Comparison of ENCODE assay signal across 3 cellular contexts in the genomic region with DNA sequence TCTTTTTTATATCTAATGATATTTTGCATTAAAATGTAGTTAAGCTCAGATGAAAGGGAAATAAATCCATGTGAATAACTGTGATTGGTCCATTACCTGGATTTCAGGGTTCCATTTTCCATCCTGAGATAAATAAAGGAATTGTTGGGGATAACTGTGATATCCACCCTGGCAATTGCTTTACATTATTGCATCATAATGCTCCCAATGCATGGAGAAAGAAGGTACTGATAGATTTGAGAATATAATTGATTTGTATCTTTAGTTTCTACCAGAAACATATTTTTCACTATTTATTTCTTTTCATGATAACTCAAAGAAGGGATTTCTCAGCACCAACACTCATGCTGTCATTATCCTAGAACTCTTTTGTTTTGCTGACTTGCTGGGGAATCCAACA.
TF ChIP-seq lines count a peak whose summit lies in the region.

No MANE protein-coding gene starts in this region.

TF ChIP-seq in HepG2, 621 proteins besides CTCF, POLR2A, EP300 and RAD21:
- TF ChIP-seq ATF7 (IDR thresholded peaks at IDR 0.05) (0 out of 2 replicates have a peak, but pooled peaks have one; percentile 16), ATF7 (CRISPR knock-in tag; IDR thresholded peaks at IDR 0.05) (no peak), CEBPB (IDR thresholded peaks at IDR 0.05; ENCODE audit: borderline replicate concordance, low read depth, low read length) (peak; percentile 47; the same call in 1 of the 2 replicates), ZNF589 (CRISPR knock-in tag; conservative IDR thresholded peaks at IDR 0.05) (no peak), CHD4 (IDR thresholded peaks at IDR 0.05; ENCODE audit: borderline replicate concordance, low read length) (no peak), POGZ (CRISPR knock-in tag; IDR thresholded peaks at IDR 0.05) (no peak)
- TF ChIP-seq, protein P1, sequence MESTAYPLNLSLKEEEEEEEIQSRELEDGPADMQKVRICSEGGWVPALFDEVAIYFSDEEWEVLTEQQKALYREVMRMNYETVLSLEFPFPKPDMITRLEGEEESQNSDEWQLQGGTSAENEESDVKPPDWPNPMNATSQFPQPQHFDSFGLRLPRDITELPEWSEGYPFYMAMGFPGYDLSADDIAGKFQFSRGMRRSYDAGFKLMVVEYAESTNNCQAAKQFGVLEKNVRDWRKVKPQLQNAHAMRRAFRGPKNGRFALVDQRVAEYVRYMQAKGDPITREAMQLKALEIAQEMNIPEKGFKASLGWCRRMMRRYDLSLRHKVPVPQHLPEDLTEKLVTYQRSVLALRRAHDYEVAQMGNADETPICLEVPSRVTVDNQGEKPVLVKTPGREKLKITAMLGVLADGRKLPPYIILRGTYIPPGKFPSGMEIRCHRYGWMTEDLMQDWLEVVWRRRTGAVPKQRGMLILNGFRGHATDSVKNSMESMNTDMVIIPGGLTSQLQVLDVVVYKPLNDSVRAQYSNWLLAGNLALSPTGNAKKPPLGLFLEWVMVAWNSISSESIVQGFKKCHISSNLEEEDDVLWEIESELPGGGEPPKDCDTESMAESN (CRISPR knock-in tag; conservative IDR thresholded peaks at IDR 0.05): no peak

TF ChIP-seq in IMR-90, 13 proteins besides CTCF, POLR2A, EP300 and RAD21:
- no peak for TF ChIP-seq MXI1 (IDR thresholded peaks at IDR 0.05; ENCODE audit: borderline replicate concordance, low read depth, low read length)
- no peak for TF ChIP-seq USF2 (IDR thresholded peaks at IDR 0.05; ENCODE audit: low read depth, low read length)
- TF ChIP-seq RCOR1 (IDR thresholded peaks at IDR 0.05; ENCODE audit: insufficient replicate concordance, low read length): no peak
- no peak for TF ChIP-seq NFE2L2 (IDR thresholded peaks at IDR 0.05; ENCODE audit: low read depth, low read length)
- TF ChIP-seq CEBPB (IDR thresholded peaks at IDR 0.05; ENCODE audit: low read depth, low read length): peak; percentile 62

TF ChIP-seq in K562, 482 proteins besides CTCF, POLR2A, EP300 and RAD21:
- no peak for TF ChIP-seq ESRRA (IDR thresholded peaks at IDR 0.05; ENCODE audit: borderline replicate concordance, low read depth)
- TF ChIP-seq, protein P2, sequence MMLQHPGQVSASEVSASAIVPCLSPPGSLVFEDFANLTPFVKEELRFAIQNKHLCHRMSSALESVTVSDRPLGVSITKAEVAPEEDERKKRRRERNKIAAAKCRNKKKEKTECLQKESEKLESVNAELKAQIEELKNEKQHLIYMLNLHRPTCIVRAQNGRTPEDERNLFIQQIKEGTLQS (IDR thresholded peaks at IDR 0.05): peak; percentile 52; the same call in 1 of the 2 replicates
- TF ChIP-seq, protein P2 (CRISPR knock-in tag; conservative IDR thresholded peaks at IDR 0.05): no peak
- TF ChIP-seq SMARCA4 (IDR thresholded peaks at IDR 0.05): no peak
- TF ChIP-seq, protein P3, sequence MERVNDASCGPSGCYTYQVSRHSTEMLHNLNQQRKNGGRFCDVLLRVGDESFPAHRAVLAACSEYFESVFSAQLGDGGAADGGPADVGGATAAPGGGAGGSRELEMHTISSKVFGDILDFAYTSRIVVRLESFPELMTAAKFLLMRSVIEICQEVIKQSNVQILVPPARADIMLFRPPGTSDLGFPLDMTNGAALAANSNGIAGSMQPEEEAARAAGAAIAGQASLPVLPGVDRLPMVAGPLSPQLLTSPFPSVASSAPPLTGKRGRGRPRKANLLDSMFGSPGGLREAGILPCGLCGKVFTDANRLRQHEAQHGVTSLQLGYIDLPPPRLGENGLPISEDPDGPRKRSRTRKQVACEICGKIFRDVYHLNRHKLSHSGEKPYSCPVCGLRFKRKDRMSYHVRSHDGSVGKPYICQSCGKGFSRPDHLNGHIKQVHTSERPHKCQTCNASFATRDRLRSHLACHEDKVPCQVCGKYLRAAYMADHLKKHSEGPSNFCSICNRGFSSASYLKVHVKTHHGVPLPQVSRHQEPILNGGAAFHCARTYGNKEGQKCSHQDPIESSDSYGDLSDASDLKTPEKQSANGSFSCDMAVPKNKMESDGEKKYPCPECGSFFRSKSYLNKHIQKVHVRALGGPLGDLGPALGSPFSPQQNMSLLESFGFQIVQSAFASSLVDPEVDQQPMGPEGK (CRISPR knock-in tag; IDR thresholded peaks at IDR 0.05; ENCODE audit: borderline replicate concordance): no peak
- peak; percentile 61 for TF ChIP-seq CEBPB (tag; IDR thresholded peaks at IDR 0.05)
- no peak for TF ChIP-seq XRCC5 (IDR thresholded peaks at IDR 0.05; ENCODE audit: low read depth, low read length)
- TF ChIP-seq MCM7 (IDR thresholded peaks at IDR 0.05): no peak
- no peak for TF ChIP-seq ASH1L (IDR thresholded peaks at IDR 0.05; ENCODE audit: borderline replicate concordance, low read depth, partially characterized antibody)
- TF ChIP-seq IRF9 (tag; IDR thresholded peaks at IDR 0.05): 0 out of 2 replicates have a peak, but pooled peaks have one; percentile 36
- TF ChIP-seq, protein P4, sequence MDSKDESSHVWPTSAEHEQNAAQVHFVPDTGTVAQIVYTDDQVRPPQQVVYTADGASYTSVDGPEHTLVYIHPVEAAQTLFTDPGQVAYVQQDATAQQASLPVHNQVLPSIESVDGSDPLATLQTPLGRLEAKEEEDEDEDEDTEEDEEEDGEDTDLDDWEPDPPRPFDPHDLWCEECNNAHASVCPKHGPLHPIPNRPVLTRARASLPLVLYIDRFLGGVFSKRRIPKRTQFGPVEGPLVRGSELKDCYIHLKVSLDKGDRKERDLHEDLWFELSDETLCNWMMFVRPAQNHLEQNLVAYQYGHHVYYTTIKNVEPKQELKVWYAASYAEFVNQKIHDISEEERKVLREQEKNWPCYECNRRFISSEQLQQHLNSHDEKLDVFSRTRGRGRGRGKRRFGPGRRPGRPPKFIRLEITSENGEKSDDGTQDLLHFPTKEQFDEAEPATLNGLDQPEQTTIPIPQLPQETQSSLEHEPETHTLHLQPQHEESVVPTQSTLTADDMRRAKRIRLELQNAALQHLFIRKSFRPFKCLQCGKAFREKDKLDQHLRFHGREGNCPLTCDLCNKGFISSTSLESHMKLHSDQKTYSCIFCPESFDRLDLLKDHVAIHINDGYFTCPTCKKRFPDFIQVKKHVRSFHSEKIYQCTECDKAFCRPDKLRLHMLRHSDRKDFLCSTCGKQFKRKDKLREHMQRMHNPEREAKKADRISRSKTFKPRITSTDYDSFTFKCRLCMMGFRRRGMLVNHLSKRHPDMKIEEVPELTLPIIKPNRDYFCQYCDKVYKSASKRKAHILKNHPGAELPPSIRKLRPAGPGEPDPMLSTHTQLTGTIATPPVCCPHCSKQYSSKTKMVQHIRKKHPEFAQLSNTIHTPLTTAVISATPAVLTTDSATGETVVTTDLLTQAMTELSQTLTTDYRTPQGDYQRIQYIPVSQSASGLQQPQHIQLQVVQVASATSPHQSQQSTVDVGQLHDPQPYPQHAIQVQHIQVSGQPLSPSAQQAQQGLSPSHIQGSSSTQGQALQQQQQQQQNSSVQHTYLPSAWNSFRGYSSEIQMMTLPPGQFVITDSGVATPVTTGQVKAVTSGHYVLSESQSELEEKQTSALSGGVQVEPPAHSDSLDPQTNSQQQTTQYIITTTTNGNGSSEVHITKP (IDR thresholded peaks at IDR 0.05; ENCODE audit: partially characterized antibody): no peak
- TF ChIP-seq CEBPG (CRISPR knock-in tag; IDR thresholded peaks at IDR 0.05): no peak
- peak; percentile 51 to 87 for TF ChIP-seq CEBPG (tag; conservative IDR thresholded peaks at IDR 0.05 in 1 of 2, IDR thresholded peaks at IDR 0.05 in 1 of 2)
- TF ChIP-seq, protein P5, sequence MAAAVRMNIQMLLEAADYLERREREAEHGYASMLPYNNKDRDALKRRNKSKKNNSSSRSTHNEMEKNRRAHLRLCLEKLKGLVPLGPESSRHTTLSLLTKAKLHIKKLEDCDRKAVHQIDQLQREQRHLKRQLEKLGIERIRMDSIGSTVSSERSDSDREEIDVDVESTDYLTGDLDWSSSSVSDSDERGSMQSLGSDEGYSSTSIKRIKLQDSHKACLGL (CRISPR knock-in tag; IDR thresholded peaks at IDR 0.05; ENCODE audit: borderline replicate concordance, poor library complexity, severe bottlenecking): no peak
